In the genomic region with DNA sequence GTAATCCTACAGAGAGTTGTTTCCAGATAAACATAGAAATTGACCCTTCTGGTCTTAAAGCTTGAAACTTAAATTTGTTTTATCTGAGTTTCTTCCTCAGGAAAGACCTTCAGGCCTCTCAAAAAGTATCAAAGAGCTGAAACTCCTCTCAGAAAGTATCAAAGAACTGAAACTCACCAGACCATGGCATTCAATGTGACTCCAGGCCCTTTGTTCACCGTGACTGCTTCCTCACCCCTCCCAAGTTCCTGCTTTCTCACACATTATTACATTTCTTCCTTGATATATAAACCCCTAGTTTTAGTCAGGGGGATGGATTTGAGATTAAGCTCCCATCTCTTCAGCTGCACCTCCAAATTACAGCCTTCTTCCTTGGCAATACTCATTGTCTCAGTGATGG, we compare ENCODE assay signal across 31 cellular contexts.
DNase-seq lines count a peak whose midpoint lies in the region; ATAC-seq and TF ChIP-seq lines count a peak whose summit lies in the region.
"Had no signal": no experiment of that assay in that cellular context is flagged by ENCODE, and none has a peak within 500 bp of the region (broad histone marks: within the 10 kb centered on the region; RNA-seq: fewer than 3 reads in every experiment).

No MANE protein-coding gene starts in this region.

- no peak overlapping the region for H3K4me3 ChIP-seq in MM.1S (ENCODE audit: low read length)
- H3K4me3 ChIP-seq: A549, dorsolateral prefrontal cortex, esophagus squamous epithelium, GM23248, heart left ventricle, lower lobe of right lung, neural progenitor cell, Peyer's patch, smooth muscle cell, stomach, tibial artery, vagina had no signal

- H3K27ac ChIP-seq in MM.1S (ENCODE audit: low read length): peak overlapping the region; percentile 11; the same call in 1 of the 2 replicates
- H3K27ac ChIP-seq: A549, brain microvascular endothelial cell, dorsolateral prefrontal cortex, foreskin keratinocyte, GM23248, heart left ventricle, lower lobe of right lung, neural progenitor cell, parathyroid adenoma, Peyer's patch, stomach, tibial artery, vagina had no signal

- CTCF ChIA-PET in activated naive CD4-positive, alpha-beta T cell treated with anti-CD3 and anti-CD28 coated beads, Interleukin-2, amount 10 ng/mL, durations not matched to agents 7 days and 5 days (lab: Charles Lee): interaction anchor here (1.3 to 1.4 kb wide), 2 partner anchors 13 to 38 kb away, joined by 3 to 6 read pairs; no protein-coding TSS in a partner anchor

- peaks cover 12% of the 10 kb centered on the region; the same call in 1 of the 2 replicates for H3K4me1 ChIP-seq in MM.1S (ENCODE audit: low read length)
- H3K4me1 ChIP-seq: A549, foreskin keratinocyte, neural progenitor cell, parathyroid adenoma had no signal

- H3K9me2 ChIP-seq in MM.1S (replicated peaks; ENCODE audit: insufficient read depth, low read length): no peaks in the 10 kb centered on the region

- no peak for TF ChIP-seq CTCF in MM.1S (IDR thresholded peaks at IDR 0.05; ENCODE audit: low read length)

- no peak overlapping the region for H2AFZ ChIP-seq in MM.1S (ENCODE audit: low read length)
- H2AFZ ChIP-seq: GM23248, neural progenitor cell, parathyroid adenoma had no signal

- no peaks in the 10 kb centered on the region for H3K27me3 Mint-ChIP-seq in activated naive CD4-positive, alpha-beta T cell treated with anti-CD3 and anti-CD28 coated beads, Interleukin-2, amount 10 ng/mL, durations not matched to agents 7 days and 5 days
- no peaks in the 10 kb centered on the region for H3K27me3 Mint-ChIP-seq in stimulated activated memory B cell treated with anti-CD40 and anti-IgM and Interleukin-4, amounts not matched to agents 10 μg/mL and 1 μg/mL and 100 μg/mL, for 72 hours
- H3K27me3 Mint-ChIP-seq: IgD-negative memory B cell had no signal

- no peaks in the 10 kb centered on the region; the same call in 1 of the 2 replicates for H3K36me3 ChIP-seq in MM.1S (replicated peaks; ENCODE audit: insufficient read depth, low read length)
- H3K36me3 ChIP-seq: neural progenitor cell had no signal

- H4K20me1 ChIP-seq in MM.1S (ENCODE audit: insufficient read depth, low read length): no peaks in the 10 kb centered on the region

- H3K9me3 Mint-ChIP-seq in activated naive CD4-positive, alpha-beta T cell treated with anti-CD3 and anti-CD28 coated beads, Interleukin-2, amount 10 ng/mL, durations not matched to agents 7 days and 5 days: peaks cover 14% of the 10 kb centered on the region
- H3K9me3 Mint-ChIP-seq in stimulated activated memory B cell treated with anti-CD40 and anti-IgM and Interleukin-4, amounts not matched to agents 10 μg/mL and 1 μg/mL and 100 μg/mL, for 72 hours: no peaks in the 10 kb centered on the region

- H3K9me3 ChIP-seq in MM.1S (replicated peaks; ENCODE audit: insufficient read depth, low read length): no peaks in the 10 kb centered on the region
- H3K9me3 ChIP-seq: A549, esophagus squamous epithelium, lower lobe of right lung, Peyer's patch, stomach, tibial artery, vagina had no signal

- H3K9ac ChIP-seq in MM.1S (ENCODE audit: low read length): no peak overlapping the region
- H3K9ac ChIP-seq: GM23248, neural progenitor cell, parathyroid adenoma had no signal

- peaks cover 4% of the 10 kb centered on the region; the same call in 1 of the 2 replicates for H3F3A ChIP-seq in MM.1S (ENCODE audit: insufficient read depth, low read length)

- no peak for DNase-seq in activated naive CD4-positive, alpha-beta T cell treated with anti-CD3 and anti-CD28 coated beads, Interleukin-2, amount 10 ng/mL, durations not matched to agents 7 days and 5 days
- no peak for DNase-seq in activated naive CD4-positive, alpha-beta T cell treated with anti-CD3 and anti-CD28 coated beads, Interleukin-2, amount 50 U/mL, for 16 hours
- DNase-seq in MM.1S (no peak), kidney glomerular epithelial cell (lab: John Stamatoyannopoulos, UW) (peak; percentile 19), COLO668 (lab: John Stamatoyannopoulos, UW; ENCODE audit: unreplicated experiment) (no peak)
- DNase-seq: activated T-cell treated with anti-CD3 and anti-CD28 coated beads, Interleukin-2, amount 50 U/mL, for 1 hour; AML-193; amniotic stem cell; brain microvascular endothelial cell; dorsolateral prefrontal cortex; esophagus squamous epithelium; foreskin keratinocyte; GM23248; heart left ventricle; kidney; lower lobe of right lung; NCI-H146; right cardiac atrium; SHP77 treated with DMSO at 0.1 percent for 48 hours; stomach; tibial artery had no signal

- no peak for ATAC-seq in stimulated activated memory B cell treated with anti-CD40 and anti-IgM and Interleukin-4, amounts not matched to agents 10 μg/mL and 1 μg/mL and 100 μg/mL, for 72 hours
- ATAC-seq in HG03108 (IDR thresholded peaks at IDR 0.05; ENCODE audit: unreplicated experiment) (no peak), GM18502 (IDR thresholded peaks at IDR 0.05; ENCODE audit: poor library complexity, unreplicated experiment) (no peak)
- ATAC-seq: A549, foreskin keratinocyte, heart left ventricle, lower lobe of right lung, right cardiac atrium had no signal

- peak overlapping the region; percentile 67 for H3K27ac Mint-ChIP-seq in activated naive CD4-positive, alpha-beta T cell treated with anti-CD3 and anti-CD28 coated beads, Interleukin-2, amount 10 ng/mL, durations not matched to agents 7 days and 5 days
- peak overlapping the region; percentile 73 for H3K27ac Mint-ChIP-seq in stimulated activated memory B cell treated with anti-CD40 and anti-IgM and Interleukin-4, amounts not matched to agents 10 μg/mL and 1 μg/mL and 100 μg/mL, for 72 hours
- H3K27ac Mint-ChIP-seq: neural progenitor cell had no signal

- H3K27me3 ChIP-seq in MM.1S (replicated peaks; ENCODE audit: insufficient read depth, low read length): no peaks in the 10 kb centered on the region
- H3K27me3 ChIP-seq: brain microvascular endothelial cell, dorsolateral prefrontal cortex, esophagus squamous epithelium, foreskin keratinocyte, heart left ventricle, Peyer's patch, stomach, tibial artery, vagina had no signal

- no peak overlapping the region for H3K4me3 Mint-ChIP-seq in activated naive CD4-positive, alpha-beta T cell treated with anti-CD3 and anti-CD28 coated beads, Interleukin-2, amount 10 ng/mL, durations not matched to agents 7 days and 5 days
- no peak overlapping the region for H3K4me3 Mint-ChIP-seq in stimulated activated memory B cell treated with anti-CD40 and anti-IgM and Interleukin-4, amounts not matched to agents 10 μg/mL and 1 μg/mL and 100 μg/mL, for 72 hours
- H3K4me3 Mint-ChIP-seq: neural progenitor cell had no signal

- peaks cover 10% of the 10 kb centered on the region for H3K4me1 Mint-ChIP-seq in activated naive CD4-positive, alpha-beta T cell treated with anti-CD3 and anti-CD28 coated beads, Interleukin-2, amount 10 ng/mL, durations not matched to agents 7 days and 5 days
- peaks cover 23% of the 10 kb centered on the region for H3K4me1 Mint-ChIP-seq in stimulated activated memory B cell treated with anti-CD40 and anti-IgM and Interleukin-4, amounts not matched to agents 10 μg/mL and 1 μg/mL and 100 μg/mL, for 72 hours

- H3K79me2 ChIP-seq in MM.1S (ENCODE audit: low read length): peaks cover 34% of the 10 kb centered on the region

- no peak overlapping the region for H3K4me2 ChIP-seq in MM.1S (ENCODE audit: low read depth, low read length)
- H3K4me2 ChIP-seq: A549, neural progenitor cell, smooth muscle cell had no signal

- H3K36me3 Mint-ChIP-seq in activated naive CD4-positive, alpha-beta T cell treated with anti-CD3 and anti-CD28 coated beads, Interleukin-2, amount 10 ng/mL, durations not matched to agents 7 days and 5 days: peaks cover 48% of the 10 kb centered on the region
- H3K36me3 Mint-ChIP-seq in stimulated activated memory B cell treated with anti-CD40 and anti-IgM and Interleukin-4, amounts not matched to agents 10 μg/mL and 1 μg/mL and 100 μg/mL, for 72 hours: peaks cover 34% of the 10 kb centered on the region
- H3K36me3 Mint-ChIP-seq: IgD-negative memory B cell had no signal
